ENCODE assay signal across 9 cellular contexts in the genomic region with DNA sequence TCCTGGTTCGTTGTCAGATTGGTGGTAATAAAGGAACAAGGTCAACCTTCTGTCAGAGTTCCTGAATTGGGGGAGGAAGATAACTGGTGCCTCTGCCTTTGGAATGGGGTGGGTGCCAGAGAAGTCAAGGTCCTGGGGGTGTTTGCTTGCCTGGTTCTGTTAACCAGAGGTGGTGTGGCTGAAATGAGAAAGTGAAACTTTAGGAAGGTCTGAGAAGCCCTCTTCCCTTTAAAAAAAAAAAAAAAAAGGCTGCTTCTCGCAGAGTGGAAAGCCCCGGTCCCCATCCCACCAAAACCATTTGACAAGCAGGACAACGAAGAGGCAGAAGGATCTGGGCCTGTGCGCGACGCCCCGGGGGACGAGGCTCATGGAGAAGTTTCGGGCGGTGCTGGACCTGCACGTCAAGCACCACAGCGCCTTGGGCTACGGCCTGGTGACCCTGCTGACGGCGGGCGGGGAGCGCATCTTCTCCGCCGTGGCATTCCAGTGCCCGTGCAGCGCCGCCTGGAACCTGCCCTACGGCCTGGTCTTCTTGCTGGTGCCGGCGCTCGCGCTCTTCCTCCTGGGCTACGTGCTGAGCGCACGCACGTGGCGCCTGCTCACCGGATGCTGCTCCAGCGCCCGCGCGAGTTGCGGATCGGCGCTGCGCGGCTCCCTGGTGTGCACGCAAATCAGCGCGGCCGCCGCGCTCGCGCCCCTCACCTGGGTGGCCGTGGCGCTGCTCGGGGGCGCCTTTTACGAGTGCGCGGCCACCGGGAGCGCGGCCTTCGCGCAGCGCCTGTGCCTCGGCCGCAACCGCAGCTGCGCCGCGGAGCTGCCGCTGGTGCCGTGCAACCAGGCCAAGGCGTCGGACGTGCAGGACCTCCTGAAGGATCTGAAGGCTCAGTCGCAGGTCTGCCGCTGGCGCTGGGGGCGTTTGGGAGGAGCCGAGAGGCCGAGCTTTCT. TPM values are rescaled to one million over a fixed set of nuclear protein-coding genes. Genes with fewer than 3 reads are reported as not detected.
DNase-seq lines count a peak whose midpoint lies in the region; ATAC-seq, FAIRE-seq and TF ChIP-seq lines count a peak whose summit lies in the region.
"Had no signal": no experiment of that assay in that cellular context is flagged by ENCODE, and none has a peak within 500 bp of the region (broad histone marks: within the 10 kb centered on the region; RNA-seq: fewer than 3 reads in every experiment).

No MANE protein-coding gene starts in this region.

- H3K9me3 ChIP-seq in kidney (ENCODE audit: control insufficient read depth in 1 of 2, low read length in 2 of 2), result no peaks in the 10 kb centered on the region

- H3K4me3 ChIP-seq in brain microvascular endothelial cell (ENCODE audit: low read depth, low read length), result peak overlapping the region; percentile 53
- H3K4me3 ChIP-seq in kidney (ENCODE audit: low read length in 2 of 2), result peak overlapping the region; percentile 49 to 53

- H3K27me3 ChIP-seq in brain microvascular endothelial cell (replicated peaks), result no peaks in the 10 kb centered on the region

- peak; percentile 84 for ATAC-seq in GM19035 (IDR thresholded peaks at IDR 0.05; ENCODE audit: unreplicated experiment)
- ATAC-seq in HG03196 (IDR thresholded peaks at IDR 0.05; ENCODE audit: unreplicated experiment), result peak; percentile 78
- ATAC-seq in SK-N-SH treated with all-trans-retinoic acid at 6 μM for 48 hours, result peak; percentile 72
- ATAC-seq: HCT116 had no signal

- no peaks in the 10 kb centered on the region for H3K36me3 ChIP-seq in brain microvascular endothelial cell (replicated peaks)
- H3K36me3 ChIP-seq in kidney (ENCODE audit: control insufficient read depth in 1 of 2, insufficient read depth in 2 of 2, low read length in 2 of 2), result no peaks in the 10 kb centered on the region

- DNase-seq in AML-193 (lab: John Stamatoyannopoulos, UW), result peak; percentile 81 to 84
- no peak for DNase-seq in brain microvascular endothelial cell
- peak; percentile 83 for DNase-seq in kidney
- peak in 3 of 4 experiments; percentile 9 to 29 (median 29) for DNase-seq in stimulated activated CD4-positive, alpha-beta T cell treated with anti-CD3 and anti-CD28 coated beads, Interleukin-1b, Interleukin-23, amount 100 ng/mL, for 24 hours (ENCODE audit: low read depth in 4 of 4, low spot score in 1 of 4)
- no peak for DNase-seq in globus pallidus (ENCODE audit: low spot score)

- in situ Hi-C loops in brain microvascular endothelial cell (cut with HindIII; ENCODE audit: low pct_ligation_motif_present, low sequenced_read_pairs), result no loop called here

- TF ChIP-seq CTCF in brain microvascular endothelial cell (IDR thresholded peaks at IDR 0.05; ENCODE audit: low read depth, low read length, missing control alignments) (peak; percentile 4), kidney (IDR thresholded peaks at IDR 0.05; ENCODE audit: borderline replicate concordance, extremely low read depth, insufficient read depth) (no peak)

- no peak for FAIRE-seq in kidney (lab: Jason Lieb, UNC)

- intact Hi-C loops in kidney (cut with DNase I), result no loop called here

- peak overlapping the region in 1 of 2 donors; percentile 12 for H3K9ac ChIP-seq in kidney (ENCODE audit: low read length in 2 of 2)

- H3K27ac ChIP-seq in brain microvascular endothelial cell (no peak overlapping the region), kidney (ENCODE audit: low read depth in 2 of 2, low read length in 2 of 2) (peak overlapping the region; percentile 3 to 18)

- H3K4me1 ChIP-seq in kidney (ENCODE audit: control insufficient read depth in 1 of 2, insufficient read depth in 1 of 2, low read depth in 1 of 2, low read length in 2 of 2), result no peaks in the 10 kb centered on the region

TF ChIP-seq in SK-N-SH treated with all-trans-retinoic acid at 6 μM for 48 hours, 23 proteins besides CTCF, POLR2A, EP300 and RAD21:
- TF ChIP-seq ARNTL (CRISPR knock-in tag; IDR thresholded peaks at IDR 0.05; ENCODE audit: borderline replicate concordance, low read depth), result no peak
- TF ChIP-seq, protein P1, sequence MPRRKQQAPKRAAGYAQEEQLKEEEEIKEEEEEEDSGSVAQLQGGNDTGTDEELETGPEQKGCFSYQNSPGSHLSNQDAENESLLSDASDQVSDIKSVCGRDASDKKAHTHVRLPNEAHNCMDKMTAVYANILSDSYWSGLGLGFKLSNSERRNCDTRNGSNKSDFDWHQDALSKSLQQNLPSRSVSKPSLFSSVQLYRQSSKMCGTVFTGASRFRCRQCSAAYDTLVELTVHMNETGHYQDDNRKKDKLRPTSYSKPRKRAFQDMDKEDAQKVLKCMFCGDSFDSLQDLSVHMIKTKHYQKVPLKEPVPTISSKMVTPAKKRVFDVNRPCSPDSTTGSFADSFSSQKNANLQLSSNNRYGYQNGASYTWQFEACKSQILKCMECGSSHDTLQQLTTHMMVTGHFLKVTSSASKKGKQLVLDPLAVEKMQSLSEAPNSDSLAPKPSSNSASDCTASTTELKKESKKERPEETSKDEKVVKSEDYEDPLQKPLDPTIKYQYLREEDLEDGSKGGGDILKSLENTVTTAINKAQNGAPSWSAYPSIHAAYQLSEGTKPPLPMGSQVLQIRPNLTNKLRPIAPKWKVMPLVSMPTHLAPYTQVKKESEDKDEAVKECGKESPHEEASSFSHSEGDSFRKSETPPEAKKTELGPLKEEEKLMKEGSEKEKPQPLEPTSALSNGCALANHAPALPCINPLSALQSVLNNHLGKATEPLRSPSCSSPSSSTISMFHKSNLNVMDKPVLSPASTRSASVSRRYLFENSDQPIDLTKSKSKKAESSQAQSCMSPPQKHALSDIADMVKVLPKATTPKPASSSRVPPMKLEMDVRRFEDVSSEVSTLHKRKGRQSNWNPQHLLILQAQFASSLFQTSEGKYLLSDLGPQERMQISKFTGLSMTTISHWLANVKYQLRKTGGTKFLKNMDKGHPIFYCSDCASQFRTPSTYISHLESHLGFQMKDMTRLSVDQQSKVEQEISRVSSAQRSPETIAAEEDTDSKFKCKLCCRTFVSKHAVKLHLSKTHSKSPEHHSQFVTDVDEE (CRISPR knock-in tag; IDR thresholded peaks at IDR 0.05), result no peak
- TF ChIP-seq, protein P2, sequence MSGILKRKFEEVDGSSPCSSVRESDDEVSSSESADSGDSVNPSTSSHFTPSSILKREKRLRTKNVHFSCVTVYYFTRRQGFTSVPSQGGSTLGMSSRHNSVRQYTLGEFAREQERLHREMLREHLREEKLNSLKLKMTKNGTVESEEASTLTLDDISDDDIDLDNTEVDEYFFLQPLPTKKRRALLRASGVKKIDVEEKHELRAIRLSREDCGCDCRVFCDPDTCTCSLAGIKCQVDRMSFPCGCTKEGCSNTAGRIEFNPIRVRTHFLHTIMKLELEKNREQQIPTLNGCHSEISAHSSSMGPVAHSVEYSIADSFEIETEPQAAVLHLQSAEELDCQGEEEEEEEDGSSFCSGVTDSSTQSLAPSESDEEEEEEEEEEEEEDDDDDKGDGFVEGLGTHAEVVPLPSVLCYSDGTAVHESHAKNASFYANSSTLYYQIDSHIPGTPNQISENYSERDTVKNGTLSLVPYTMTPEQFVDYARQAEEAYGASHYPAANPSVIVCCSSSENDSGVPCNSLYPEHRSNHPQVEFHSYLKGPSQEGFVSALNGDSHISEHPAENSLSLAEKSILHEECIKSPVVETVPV (CRISPR knock-in tag; IDR thresholded peaks at IDR 0.05), result no peak
- TF ChIP-seq CSDC2 (CRISPR knock-in tag; IDR thresholded peaks at IDR 0.05), result no peak
- TF ChIP-seq OSR1 (CRISPR knock-in tag; IDR thresholded peaks at IDR 0.05), result no peak
- TF ChIP-seq, protein P3, sequence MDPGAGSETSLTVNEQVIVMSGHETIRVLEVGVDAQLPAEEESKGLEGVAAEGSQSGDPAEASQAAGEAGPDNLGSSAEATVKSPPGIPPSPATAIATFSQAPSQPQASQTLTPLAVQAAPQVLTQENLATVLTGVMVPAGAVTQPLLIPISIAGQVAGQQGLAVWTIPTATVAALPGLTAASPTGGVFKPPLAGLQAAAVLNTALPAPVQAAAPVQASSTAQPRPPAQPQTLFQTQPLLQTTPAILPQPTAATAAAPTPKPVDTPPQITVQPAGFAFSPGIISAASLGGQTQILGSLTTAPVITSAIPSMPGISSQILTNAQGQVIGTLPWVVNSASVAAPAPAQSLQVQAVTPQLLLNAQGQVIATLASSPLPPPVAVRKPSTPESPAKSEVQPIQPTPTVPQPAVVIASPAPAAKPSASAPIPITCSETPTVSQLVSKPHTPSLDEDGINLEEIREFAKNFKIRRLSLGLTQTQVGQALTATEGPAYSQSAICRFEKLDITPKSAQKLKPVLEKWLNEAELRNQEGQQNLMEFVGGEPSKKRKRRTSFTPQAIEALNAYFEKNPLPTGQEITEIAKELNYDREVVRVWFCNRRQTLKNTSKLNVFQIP (CRISPR knock-in tag; IDR thresholded peaks at IDR 0.05; ENCODE audit: borderline replicate concordance, low read depth), result no peak
- TF ChIP-seq ZFP3 (CRISPR knock-in tag; IDR thresholded peaks at IDR 0.05), result no peak
- no peak for TF ChIP-seq PPARA (CRISPR knock-in tag; IDR thresholded peaks at IDR 0.05; ENCODE audit: borderline replicate concordance)
- TF ChIP-seq, protein P4, sequence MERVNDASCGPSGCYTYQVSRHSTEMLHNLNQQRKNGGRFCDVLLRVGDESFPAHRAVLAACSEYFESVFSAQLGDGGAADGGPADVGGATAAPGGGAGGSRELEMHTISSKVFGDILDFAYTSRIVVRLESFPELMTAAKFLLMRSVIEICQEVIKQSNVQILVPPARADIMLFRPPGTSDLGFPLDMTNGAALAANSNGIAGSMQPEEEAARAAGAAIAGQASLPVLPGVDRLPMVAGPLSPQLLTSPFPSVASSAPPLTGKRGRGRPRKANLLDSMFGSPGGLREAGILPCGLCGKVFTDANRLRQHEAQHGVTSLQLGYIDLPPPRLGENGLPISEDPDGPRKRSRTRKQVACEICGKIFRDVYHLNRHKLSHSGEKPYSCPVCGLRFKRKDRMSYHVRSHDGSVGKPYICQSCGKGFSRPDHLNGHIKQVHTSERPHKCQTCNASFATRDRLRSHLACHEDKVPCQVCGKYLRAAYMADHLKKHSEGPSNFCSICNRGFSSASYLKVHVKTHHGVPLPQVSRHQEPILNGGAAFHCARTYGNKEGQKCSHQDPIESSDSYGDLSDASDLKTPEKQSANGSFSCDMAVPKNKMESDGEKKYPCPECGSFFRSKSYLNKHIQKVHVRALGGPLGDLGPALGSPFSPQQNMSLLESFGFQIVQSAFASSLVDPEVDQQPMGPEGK (CRISPR knock-in tag; IDR thresholded peaks at IDR 0.05; ENCODE audit: borderline replicate concordance), result no peak
- TF ChIP-seq ZNF70 (CRISPR knock-in tag; IDR thresholded peaks at IDR 0.05), result no peak
- TF ChIP-seq SNAI2 (CRISPR knock-in tag; IDR thresholded peaks at IDR 0.05), result no peak
- TF ChIP-seq ESRRG (CRISPR knock-in tag; IDR thresholded peaks at IDR 0.05), result no peak

RNA-seq across cellular contexts. Expression of a gene that starts 0.7 kb away (rescaled TPM):
- total RNA-seq in kidney, result 8.2 TPM
- 2.4 TPM for polyA plus RNA-seq in kidney (ENCODE audit: insufficient read depth, low read depth, low replicate concordance)

RNA-seq across cellular contexts. Expression of a gene that starts 49.6 kb away (rescaled TPM):
- 1.3 TPM for total RNA-seq in kidney
- 2.1 TPM for polyA plus RNA-seq in kidney (ENCODE audit: insufficient read depth, low read depth, low replicate concordance)

Comparison
In these comparisons a context has a peak if more than half of its experiments do, and no peak if none do; other contexts are left out.
1. DNase-seq: peak in AML-193 (2 of 2), kidney (single experiment) and stimulated activated CD4-positive, alpha-beta T cell treated with anti-CD3 and anti-CD28 coated beads, Interleukin-1b, Interleukin-23, amount 100 ng/mL, for 24 hours (3 of 4); none in brain microvascular endothelial cell (single experiment) and globus pallidus (single experiment).
2. Peak in every context shown above with its lines, with median percentiles within 50 percentile points of each other: ATAC-seq.